In the genomic region with DNA sequence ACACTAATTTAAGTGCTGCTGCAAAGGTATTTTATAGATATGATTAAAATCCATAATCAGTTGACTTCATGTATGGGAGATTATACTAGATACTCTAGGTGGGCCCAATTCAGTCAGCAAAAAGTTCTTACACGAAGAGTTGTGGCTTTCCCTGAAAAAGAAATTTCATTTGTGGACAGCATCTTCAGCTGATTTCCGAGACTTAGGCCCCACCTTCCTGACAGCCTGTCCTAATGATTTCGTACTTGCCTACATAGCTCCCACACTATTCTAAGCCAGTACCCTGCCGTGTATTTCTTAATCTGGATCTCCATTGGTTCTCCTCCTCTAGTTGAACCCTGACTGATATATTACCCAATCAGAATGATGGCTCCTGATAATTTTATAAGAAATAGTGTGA, we compare ENCODE assay signal across 18 cellular contexts.
A peak's percentile ranks its signal among the peaks of the same experiment; 100 is the strongest.
DNase-seq lines count a peak whose midpoint lies in the region; ATAC-seq lines count a peak whose summit lies in the region.
"Had no signal": no experiment of that assay in that cellular context is flagged by ENCODE, and none has a peak within 500 bp of the region (broad histone marks: within the 10 kb centered on the region; RNA-seq: fewer than 3 reads in every experiment).

No MANE protein-coding gene starts in this region.

- DNase-seq in NCI-H82 (lab: John Stamatoyannopoulos, UW) = peak; percentile 30
- DNase-seq in NCI-H82 treated with DMSO at 0.1 percent for 48 hours (lab: John Stamatoyannopoulos, UW; ENCODE audit: unreplicated experiment) = no peak
- DNase-seq in DMS 273 (lab: John Stamatoyannopoulos, UW; ENCODE audit: unreplicated experiment) = peak; percentile 61
- peak; percentile 63 for DNase-seq in G401 (ENCODE audit: low spot score)
- DNase-seq in H7 = no peak
- DNase-seq in activated gamma-delta T cell treated with Interleukin-2 at 50 U/mL for 16 hours = no peak
- DNase-seq: 8988T; ACHN; BE2C; CD4-positive, alpha-beta memory T cell; CD4-positive, CD25-positive, alpha-beta regulatory T cell; CD8-positive, alpha-beta memory T cell; COR-L47; DMS79 treated with DMSO at 0.1 percent for 48 hours; GDM1 had no signal

- in situ Hi-C loops in G401 (cut with HindIII; ENCODE audit: low sequenced_read_pairs) = no loop called here

- H3K36me3 ChIP-seq in H7 (replicated peaks; ENCODE audit: control insufficient read depth, insufficient read depth, low read length) = no peaks in the 10 kb centered on the region
- H3K36me3 ChIP-seq: BE2C, BLaER1 had no signal

- H3K27me3 ChIP-seq in H7 (ENCODE audit: control insufficient read depth, insufficient read depth, low read length) = no peaks in the 10 kb centered on the region
- H3K27me3 ChIP-seq: BE2C, BLaER1 had no signal

- no peak for ATAC-seq in GM18517 (IDR thresholded peaks at IDR 0.05; ENCODE audit: unreplicated experiment)
- ATAC-seq: GM12878 had no signal

- H3K4me3 ChIP-seq in H7 (ENCODE audit: insufficient read depth, low read depth, low read length) = no peak overlapping the region
- H3K4me3 ChIP-seq: BLaER1, GM12878 had no signal

Comparison
In these comparisons a context has a peak if more than half of its experiments do, and no peak if none do; other contexts are left out.
1. DNase-seq: peak in NCI-H82 (single experiment), DMS 273 (single experiment) and G401 (single experiment); none in NCI-H82 treated with DMSO at 0.1 percent for 48 hours (single experiment), H7 (single experiment) and activated gamma-delta T cell treated with Interleukin-2 at 50 U/mL for 16 hours (single experiment).